In genomic region chr13:112446867-112447266, GRCh38 we compare ENCODE assay signal across 15 cellular contexts.
A peak's percentile ranks its signal among the peaks of the same experiment; 100 is the strongest.
DNase-seq lines count a peak whose midpoint lies in the region; ATAC-seq and TF ChIP-seq lines count a peak whose summit lies in the region.
"Had no signal": no experiment of that assay in that cellular context is flagged by ENCODE, and none has a peak within 500 bp of the region (broad histone marks: within the 10 kb centered on the region; RNA-seq: fewer than 3 reads in every experiment).

No MANE protein-coding gene starts in this region.

- no peak overlapping the region for H3K27ac Mint-ChIP-seq in activated CD8-positive, alpha-beta T cell treated with anti-CD3 and anti-CD28 coated beads, Interleukin-2, amount 10 ng/mL, durations not matched to agents 7 days and 5 days
- no peak overlapping the region for H3K27ac Mint-ChIP-seq in activated CD8-positive, alpha-beta T cell treated with anti-CD3 and anti-CD28 coated beads for 36 hours
- H3K27ac Mint-ChIP-seq: B cell had no signal

- no peaks in the 10 kb centered on the region for H3K9me3 Mint-ChIP-seq in activated CD8-positive, alpha-beta T cell treated with anti-CD3 and anti-CD28 coated beads, Interleukin-2, amount 10 ng/mL, durations not matched to agents 7 days and 5 days (ENCODE audit: insufficient read depth)
- H3K9me3 Mint-ChIP-seq in activated CD8-positive, alpha-beta T cell treated with anti-CD3 and anti-CD28 coated beads for 36 hours: no peaks in the 10 kb centered on the region

- DNase-seq in activated CD8-positive, alpha-beta T cell treated with anti-CD3 and anti-CD28 coated beads, Interleukin-2, amount 10 ng/mL, durations not matched to agents 7 days and 5 days: peak; percentile 7
- DNase-seq in activated CD8-positive, alpha-beta T cell treated with anti-CD3 and anti-CD28 coated beads for 36 hours: no peak
- DNase-seq in AG08396 (ENCODE audit: low spot score): peak; percentile 16
- DNase-seq in ecto neural progenitor cell (ENCODE audit: low spot score): peak; percentile 44
- peak; percentile 5 for DNase-seq in mucosa of gallbladder (ENCODE audit: low spot score)
- no peak for DNase-seq in stimulated activated naive CD4-positive, alpha-beta T cell treated with Interleukin-2 at 50 U/mL for 16 hours (lab: John Stamatoyannopoulos, UW)
- DNase-seq in SIG-M5 treated with dmso at 0.1 percent for 504 hours (lab: John Stamatoyannopoulos, UW; ENCODE audit: unreplicated experiment): no peak
- no peak for DNase-seq in stimulated activated CD4-positive, alpha-beta T cell treated with anti-CD3 and anti-CD28 coated beads, Interleukin-2, amount 100 ng/mL, for 24 hours
- DNase-seq: DMS 273 treated with DMSO at 0.1 percent for 48 hours, DND-41, KBM-7, NCI-H1105 treated with DMSO at 0.1 percent for 48 hours, NCI-H1694 had no signal

- no peak for TF ChIP-seq CTCF in activated CD8-positive, alpha-beta T cell treated with anti-CD3 and anti-CD28 coated beads for 36 hours (IDR thresholded peaks at IDR 0.05)

- ATAC-seq in activated CD8-positive, alpha-beta T cell treated with anti-CD3 and anti-CD28 coated beads, Interleukin-2, amount 10 ng/mL, durations not matched to agents 7 days and 5 days: no peak
- ATAC-seq in activated CD8-positive, alpha-beta T cell treated with anti-CD3 and anti-CD28 coated beads for 36 hours: no peak
- ATAC-seq: HepG2 had no signal

- POLR2A ChIA-PET in activated CD8-positive, alpha-beta T cell treated with anti-CD3 and anti-CD28 coated beads, Interleukin-2, amount 10 ng/mL, durations not matched to agents 7 days and 5 days (lab: Charles Lee): no interaction called here
- POLR2A ChIA-PET in activated CD8-positive, alpha-beta T cell treated with anti-CD3 and anti-CD28 coated beads for 36 hours (lab: Charles Lee): no interaction called here

- H3K36me3 Mint-ChIP-seq in activated CD8-positive, alpha-beta T cell treated with anti-CD3 and anti-CD28 coated beads, Interleukin-2, amount 10 ng/mL, durations not matched to agents 7 days and 5 days (ENCODE audit: low read depth): no peaks in the 10 kb centered on the region
- H3K36me3 Mint-ChIP-seq in activated CD8-positive, alpha-beta T cell treated with anti-CD3 and anti-CD28 coated beads for 36 hours (ENCODE audit: low read depth): no peaks in the 10 kb centered on the region

- CTCF ChIA-PET in activated CD8-positive, alpha-beta T cell treated with anti-CD3 and anti-CD28 coated beads, Interleukin-2, amount 10 ng/mL, durations not matched to agents 7 days and 5 days (lab: Charles Lee): no interaction called here
- CTCF ChIA-PET in activated CD8-positive, alpha-beta T cell treated with anti-CD3 and anti-CD28 coated beads for 36 hours (lab: Charles Lee): no interaction called here

- no peaks in the 10 kb centered on the region for H3K4me1 Mint-ChIP-seq in activated CD8-positive, alpha-beta T cell treated with anti-CD3 and anti-CD28 coated beads, Interleukin-2, amount 10 ng/mL, durations not matched to agents 7 days and 5 days (ENCODE audit: low read depth)
- H3K4me1 Mint-ChIP-seq in activated CD8-positive, alpha-beta T cell treated with anti-CD3 and anti-CD28 coated beads for 36 hours (ENCODE audit: low read depth): no peaks in the 10 kb centered on the region
- H3K4me1 Mint-ChIP-seq: B cell had no signal

- intact Hi-C loops in activated CD8-positive, alpha-beta T cell treated with anti-CD3 and anti-CD28 coated beads for 36 hours (cut with micrococcal nuclease): loop anchor here (10.0 kb wide), 1 partner anchor 972 kb away; no protein-coding TSS in a partner anchor

- H3K27me3 Mint-ChIP-seq in activated CD8-positive, alpha-beta T cell treated with anti-CD3 and anti-CD28 coated beads, Interleukin-2, amount 10 ng/mL, durations not matched to agents 7 days and 5 days (ENCODE audit: low read depth): no peaks in the 10 kb centered on the region
- H3K27me3 Mint-ChIP-seq in activated CD8-positive, alpha-beta T cell treated with anti-CD3 and anti-CD28 coated beads for 36 hours: peaks cover 14% of the 10 kb centered on the region

- H3K4me3 Mint-ChIP-seq in activated CD8-positive, alpha-beta T cell treated with anti-CD3 and anti-CD28 coated beads, Interleukin-2, amount 10 ng/mL, durations not matched to agents 7 days and 5 days: no peak overlapping the region
- no peak overlapping the region for H3K4me3 Mint-ChIP-seq in activated CD8-positive, alpha-beta T cell treated with anti-CD3 and anti-CD28 coated beads for 36 hours
- H3K4me3 Mint-ChIP-seq: B cell had no signal

Comparison
In these comparisons a context has a peak if more than half of its experiments do, and no peak if none do; other contexts are left out.
1. DNase-seq: peak in activated CD8-positive, alpha-beta T cell treated with anti-CD3 and anti-CD28 coated beads, Interleukin-2, amount 10 ng/mL, durations not matched to agents 7 days and 5 days (single experiment), AG08396 (single experiment), ecto neural progenitor cell (single experiment) and mucosa of gallbladder (single experiment); none in activated CD8-positive, alpha-beta T cell treated with anti-CD3 and anti-CD28 coated beads for 36 hours (single experiment), stimulated activated naive CD4-positive, alpha-beta T cell treated with Interleukin-2 at 50 U/mL for 16 hours (single experiment), SIG-M5 treated with dmso at 0.1 percent for 504 hours (single experiment) and stimulated activated CD4-positive, alpha-beta T cell treated with anti-CD3 and anti-CD28 coated beads, Interleukin-2, amount 100 ng/mL, for 24 hours (0 of 2).